In the genomic region with DNA sequence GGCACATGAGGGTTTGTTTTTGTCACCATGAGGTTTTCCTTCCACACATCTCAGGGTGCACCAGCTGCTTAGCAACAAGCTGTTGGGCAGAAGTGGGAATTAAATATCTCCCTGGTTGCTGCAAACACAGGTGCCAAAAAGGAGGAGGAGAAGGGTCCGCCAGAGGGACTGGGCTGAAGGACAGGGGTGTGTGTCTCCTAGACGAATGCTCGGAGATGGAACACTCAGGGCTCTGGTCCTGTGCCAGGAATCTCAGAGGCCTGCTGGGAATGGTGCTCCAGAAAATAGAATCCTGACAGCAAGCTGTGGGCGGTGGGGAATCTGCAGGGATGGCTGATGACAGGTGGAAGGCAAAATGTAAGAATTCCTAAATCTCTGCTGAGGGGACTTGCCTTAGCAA, we compare ENCODE assay signal across 29 cellular contexts.
DNase-seq lines count a peak whose midpoint lies in the region; ATAC-seq and TF ChIP-seq lines count a peak whose summit lies in the region.
"Had no signal": no experiment of that assay in that cellular context is flagged by ENCODE, and none has a peak within 500 bp of the region (broad histone marks: within the 10 kb centered on the region; RNA-seq: fewer than 3 reads in every experiment).

No MANE protein-coding gene starts in this region.

- 60% methylated on average over 1 of the region's 4 CpGs; no CpG with 5 or more reads in 1 of the 2 experiments for WGBS in IMR-90 (ENCODE audit: extremely low coverage in 2 of 2, insufficient read length in 1 of 2), 2 experiments

- H3K4me3 ChIP-seq in IMR-90 (ENCODE audit: insufficient read depth, low read depth, low read length), result no peak overlapping the region
- H3K4me3 ChIP-seq: A549, spleen, upper lobe of left lung had no signal

- in situ Hi-C loops in IMR-90 (cut with MboI; ENCODE audit: low sequenced_read_pairs), result no loop called here

- BruUV-seq in IMR-90 (replicated peaks; lab: Mats Ljungman, UMichigan), result no TSS peak

- H3K23ac ChIP-seq in IMR-90 (ENCODE audit: low read depth, low read length), result no peak overlapping the region

- TF ChIP-seq POLR2A in IMR-90 (IDR thresholded peaks at IDR 0.05; ENCODE audit: low read depth, low read length), result no peak

- peaks cover 5% of the 10 kb centered on the region for H3K27me3 Mint-ChIP-seq in nephron (ENCODE audit: low read depth)
- peaks cover 3% of the 10 kb centered on the region for H3K27me3 Mint-ChIP-seq in activated CD8-positive, alpha-beta memory T cell treated with anti-CD3 and anti-CD28 coated beads, Interleukin-2, amount 10 ng/mL, durations not matched to agents 7 days and 5 days
- H3K27me3 Mint-ChIP-seq: activated CD8-positive, alpha-beta T cell treated with anti-CD3 and anti-CD28 coated beads for 36 hours; B cell; memory B cell had no signal

- no peaks in the 10 kb centered on the region for H3K9me1 ChIP-seq in IMR-90 (ENCODE audit: insufficient read depth, low read length)

- H3K4me1 Mint-ChIP-seq in nephron, result peaks cover 36% of the 10 kb centered on the region
- H3K4me1 Mint-ChIP-seq in activated CD8-positive, alpha-beta memory T cell treated with anti-CD3 and anti-CD28 coated beads, Interleukin-2, amount 10 ng/mL, durations not matched to agents 7 days and 5 days, result no peaks in the 10 kb centered on the region
- H3K4me1 Mint-ChIP-seq: B cell, memory B cell, naive B cell, T-helper 17 cell had no signal

- no peak for ATAC-seq in IMR-90 (ENCODE audit: low read depth)
- no peak for ATAC-seq in GM18868 (IDR thresholded peaks at IDR 0.05; ENCODE audit: unreplicated experiment)
- ATAC-seq in GM21528 (IDR thresholded peaks at IDR 0.05; ENCODE audit: low FRiP score, unreplicated experiment), result no peak
- ATAC-seq in activated CD8-positive, alpha-beta memory T cell treated with anti-CD3 and anti-CD28 coated beads, Interleukin-2, amount 10 ng/mL, durations not matched to agents 7 days and 5 days, result no peak
- ATAC-seq: activated CD8-positive, alpha-beta T cell treated with anti-CD3 and anti-CD28 coated beads for 36 hours; activated naive CD4-positive, alpha-beta T cell treated with anti-CD3 and anti-CD28 coated beads, Interleukin-2, amount 50 U/mL, for 72 hours; CD8-positive, alpha-beta T cell; effector memory CD8-positive, alpha-beta T cell; T-helper 17 cell had no signal

- no peak overlapping the region for H3K4me3 Mint-ChIP-seq in nephron
- H3K4me3 Mint-ChIP-seq in activated CD8-positive, alpha-beta memory T cell treated with anti-CD3 and anti-CD28 coated beads, Interleukin-2, amount 10 ng/mL, durations not matched to agents 7 days and 5 days, result no peak overlapping the region
- H3K4me3 Mint-ChIP-seq: activated CD8-positive, alpha-beta T cell treated with anti-CD3 and anti-CD28 coated beads for 36 hours; B cell; CD8-positive, alpha-beta T cell; effector memory CD8-positive, alpha-beta T cell; memory B cell; T-helper 17 cell had no signal

- H2AK5ac ChIP-seq in IMR-90 (ENCODE audit: low read depth, low read length), result no peak overlapping the region

- H2BK5ac ChIP-seq in IMR-90 (ENCODE audit: low read depth, low read length, poor library complexity, severe bottlenecking), result no peak overlapping the region

- TF ChIP-seq CTCF in IMR-90 (conservative IDR thresholded peaks at IDR 0.05; ENCODE audit: low read depth, low read length) (no peak), nephron (IDR thresholded peaks at IDR 0.05; ENCODE audit: unreplicated experiment in 3 of 3) (no peak)

- no peak overlapping the region for H2BK20ac ChIP-seq in IMR-90 (ENCODE audit: low read depth, low read length)

- POLR2A ChIA-PET in IMR-90 (lab: Charles Lee; ENCODE audit: unreplicated experiment), result no interaction called here

- no peak overlapping the region for H4K91ac ChIP-seq in IMR-90 (ENCODE audit: insufficient read depth, low read depth, low read length)

- H3K27ac Mint-ChIP-seq in nephron, result peak overlapping the region in 2 of 3 experiments; percentile 28 to 42
- H3K27ac Mint-ChIP-seq in activated CD8-positive, alpha-beta memory T cell treated with anti-CD3 and anti-CD28 coated beads, Interleukin-2, amount 10 ng/mL, durations not matched to agents 7 days and 5 days, result no peak overlapping the region
- H3K27ac Mint-ChIP-seq: activated CD8-positive, alpha-beta T cell treated with anti-CD3 and anti-CD28 coated beads for 36 hours; activated naive CD4-positive, alpha-beta T cell treated with anti-CD3 and anti-CD28 coated beads, Interleukin-2, amount 50 U/mL, for 72 hours; B cell; CD8-positive, alpha-beta T cell; effector memory CD8-positive, alpha-beta T cell; memory B cell; naive B cell; T-helper 17 cell had no signal

- no peaks in the 10 kb centered on the region for H3K79me1 ChIP-seq in IMR-90 (ENCODE audit: low read depth in 1 of 2, low read length in 2 of 2)

- H3K36me3 Mint-ChIP-seq in nephron (ENCODE audit: low read depth), result no peaks in the 10 kb centered on the region
- no peaks in the 10 kb centered on the region for H3K36me3 Mint-ChIP-seq in activated CD8-positive, alpha-beta memory T cell treated with anti-CD3 and anti-CD28 coated beads, Interleukin-2, amount 10 ng/mL, durations not matched to agents 7 days and 5 days
- H3K36me3 Mint-ChIP-seq: activated naive CD4-positive, alpha-beta T cell treated with anti-CD3 and anti-CD28 coated beads, Interleukin-2, amount 50 U/mL, for 72 hours; CD8-positive, alpha-beta T cell; memory B cell; naive B cell had no signal

- no peak overlapping the region for H3K56ac ChIP-seq in IMR-90 (ENCODE audit: extremely low read depth, insufficient read depth, low read length)

- no peak overlapping the region for H3K4ac ChIP-seq in IMR-90 (ENCODE audit: low read depth, low read length)

- no peaks in the 10 kb centered on the region for H4K20me1 ChIP-seq in IMR-90 (ENCODE audit: insufficient read depth, low read length)

- H4K5ac ChIP-seq in IMR-90 (ENCODE audit: low read depth, low read length), result no peak overlapping the region

- H3K18ac ChIP-seq in IMR-90 (ENCODE audit: low read depth, low read length), result no peak overlapping the region

- dilution Hi-C loops in IMR-90 (cut with HindIII; ENCODE audit: low sequenced_read_pairs, unreplicated experiment), result no loop called here

- no peak overlapping the region for H3K14ac ChIP-seq in IMR-90 (replicated peaks; ENCODE audit: low read depth, low read length)

- intact Hi-C loops in IMR-90 (cut with micrococcal nuclease), result no loop called here

- no peak for TF ChIP-seq RAD21 in IMR-90 (IDR thresholded peaks at IDR 0.05; ENCODE audit: low read length)

- no peaks in the 10 kb centered on the region for H3K36me3 ChIP-seq in IMR-90 (ENCODE audit: control insufficient read depth, insufficient read depth, low read length)
- H3K36me3 ChIP-seq: spleen, upper lobe of left lung had no signal

- no peak overlapping the region for H3K27ac ChIP-seq in IMR-90 (ENCODE audit: insufficient read depth, low read length)
- H3K27ac ChIP-seq: A549, spleen, upper lobe of left lung had no signal

- H2BK15ac ChIP-seq in IMR-90 (ENCODE audit: low read depth, low read length), result no peak overlapping the region

- H2BK120ac ChIP-seq in IMR-90 (ENCODE audit: low read depth, low read length), result no peak overlapping the region

- no peaks in the 10 kb centered on the region for H3K4me1 ChIP-seq in IMR-90 (ENCODE audit: control insufficient read depth, insufficient read depth, low read length)
- H3K4me1 ChIP-seq: A549, spleen, upper lobe of left lung had no signal

- no peak overlapping the region for H2AK9ac ChIP-seq in IMR-90 (replicated peaks; ENCODE audit: low read depth, low read length, poor library complexity)

- H2AFZ ChIP-seq in IMR-90 (replicated peaks; ENCODE audit: low read length, poor library complexity), result peak overlapping the region; percentile 27

- H4K8ac ChIP-seq in IMR-90 (ENCODE audit: low read depth in 2 of 2, low read length in 2 of 2), result no peak overlapping the region

- H3K9ac ChIP-seq in IMR-90 (ENCODE audit: low read depth, low read length), result no peak overlapping the region
- H3K9ac ChIP-seq: SK-N-SH had no signal

- H3K9me3 ChIP-seq in IMR-90 (ENCODE audit: control insufficient read depth, insufficient read depth, low read length), result no peaks in the 10 kb centered on the region
- H3K9me3 ChIP-seq: A549, SK-N-SH, upper lobe of left lung had no signal

- CTCF ChIA-PET in IMR-90 (lab: Yijun Ruan, JAX), result interaction anchor here (0.5 kb wide), 1 partner anchor 510 kb away, joined by 3 read pairs; no protein-coding TSS in a partner anchor
- CTCF ChIA-PET in activated CD8-positive, alpha-beta memory T cell treated with anti-CD3 and anti-CD28 coated beads, Interleukin-2, amount 10 ng/mL, durations not matched to agents 7 days and 5 days (lab: Charles Lee), result interaction anchor here (2.6 kb wide), 1 partner anchor 12 kb away, joined by 11 read pairs; no protein-coding TSS in a partner anchor

- peak; percentile 7 to 45 for DNase-seq in NCI-H524 (lab: John Stamatoyannopoulos, UW)
- no peak for DNase-seq in NCI-H524 treated with DMSO at 0.1 percent for 48 hours (lab: John Stamatoyannopoulos, UW)
- DNase-seq in IMR-90, result no peak
- peak; percentile 70 for DNase-seq in cerebellar cortex (ENCODE audit: low spot score)
- no peak for DNase-seq in activated CD8-positive, alpha-beta memory T cell treated with anti-CD3 and anti-CD28 coated beads, Interleukin-2, amount 10 ng/mL, durations not matched to agents 7 days and 5 days
- DNase-seq: activated CD8-positive, alpha-beta T cell treated with anti-CD3 and anti-CD28 coated beads for 36 hours; CD8-positive, alpha-beta T cell; cortex of kidney; DMS 273 treated with DMSO at 0.1 percent for 48 hours; effector memory CD8-positive, alpha-beta T cell; erythroblast; H7; naive B cell; NCI-H1048; NCI-H2029; NCI-H510A; retina; SK-N-SH; spleen; stimulated activated CD4-positive, alpha-beta T cell treated with anti-CD3 and anti-CD28 coated beads, Interleukin-2, amount 100 ng/mL, for 48 hours; T-helper 17 cell; upper lobe of left lung had no signal

- H3K27me3 ChIP-seq in IMR-90 (ENCODE audit: control insufficient read depth, insufficient read depth, low read length), result no peaks in the 10 kb centered on the region
- H3K27me3 ChIP-seq: spleen, upper lobe of left lung had no signal

- H3K9me3 Mint-ChIP-seq in nephron, result peaks cover 2% of the 10 kb centered on the region
- no peaks in the 10 kb centered on the region for H3K9me3 Mint-ChIP-seq in activated CD8-positive, alpha-beta memory T cell treated with anti-CD3 and anti-CD28 coated beads, Interleukin-2, amount 10 ng/mL, durations not matched to agents 7 days and 5 days (ENCODE audit: low read depth)
- H3K9me3 Mint-ChIP-seq: activated CD8-positive, alpha-beta T cell treated with anti-CD3 and anti-CD28 coated beads for 36 hours; activated naive CD4-positive, alpha-beta T cell treated with anti-CD3 and anti-CD28 coated beads, Interleukin-2, amount 50 U/mL, for 72 hours; CD8-positive, alpha-beta T cell; memory B cell had no signal

- H3K4me2 ChIP-seq in IMR-90 (ENCODE audit: low read depth, low read length), result no peak overlapping the region
- H3K4me2 ChIP-seq: A549, SK-N-SH had no signal

TF ChIP-seq in IMR-90, 13 proteins besides CTCF, POLR2A, EP300 and RAD21:
- TF ChIP-seq MXI1 (IDR thresholded peaks at IDR 0.05; ENCODE audit: borderline replicate concordance, low read depth, low read length), result no peak
- no peak for TF ChIP-seq NFE2L2 (IDR thresholded peaks at IDR 0.05; ENCODE audit: low read depth, low read length)
- TF ChIP-seq FOS (IDR thresholded peaks at IDR 0.05; ENCODE audit: low read depth, low read length), result no peak
- no peak for TF ChIP-seq CHD1 (IDR thresholded peaks at IDR 0.05; ENCODE audit: low read depth, low read length)

Comparison
In these comparisons a context has a peak if more than half of its experiments do, and no peak if none do; other contexts are left out.
1. DNase-seq: peak in NCI-H524 (2 of 2) and cerebellar cortex (single experiment); none in NCI-H524 treated with DMSO at 0.1 percent for 48 hours (single experiment), IMR-90 (single experiment) and activated CD8-positive, alpha-beta memory T cell treated with anti-CD3 and anti-CD28 coated beads, Interleukin-2, amount 10 ng/mL, durations not matched to agents 7 days and 5 days (single experiment).